ENCODE assay signal across 14 cellular contexts in the genomic region with DNA sequence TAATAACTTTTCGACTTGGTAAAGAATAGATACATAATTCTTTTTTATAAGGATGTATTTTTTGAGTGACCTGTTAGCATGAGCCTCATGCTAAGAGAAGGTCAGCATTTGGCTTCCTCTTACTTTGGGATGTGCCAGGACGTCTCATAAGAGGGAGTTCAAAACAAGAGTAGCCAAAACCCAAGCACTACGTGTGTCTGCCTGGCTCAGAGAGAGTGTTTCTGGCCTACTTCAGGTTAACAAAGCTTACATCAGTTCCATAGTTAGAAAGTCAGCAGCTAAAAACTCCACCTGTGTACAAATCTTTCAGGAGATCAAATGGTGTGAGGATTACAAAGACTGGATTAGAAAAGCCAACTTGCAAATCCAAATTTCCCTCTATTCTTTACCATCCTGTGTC. TPM values are rescaled to one million over a fixed set of nuclear protein-coding genes. Genes with fewer than 3 reads are reported as not detected.
DNase-seq lines count a peak whose midpoint lies in the region; ATAC-seq and TF ChIP-seq lines count a peak whose summit lies in the region.
"Had no signal": no experiment of that assay in that cellular context is flagged by ENCODE, and none has a peak within 500 bp of the region (broad histone marks: within the 10 kb centered on the region; RNA-seq: fewer than 3 reads in every experiment).

No MANE protein-coding gene starts in this region.

- H3K4me1 Mint-ChIP-seq in stimulated activated effector memory CD8-positive, alpha-beta T cell treated with anti-CD3 and anti-CD28 coated beads, Interleukin-12 subunit alpha, Interleukin-12 subunit beta, amount 100 ng/mL, for 72 hours: peaks cover 14% of the 10 kb centered on the region
- H3K4me1 Mint-ChIP-seq in immature natural killer cell: peaks cover 5 to 14% of the 10 kb centered on the region in 2 donors
- H3K4me1 Mint-ChIP-seq: B cell had no signal

- H3K36me3 Mint-ChIP-seq in stimulated activated effector memory CD8-positive, alpha-beta T cell treated with anti-CD3 and anti-CD28 coated beads, Interleukin-12 subunit alpha, Interleukin-12 subunit beta, amount 100 ng/mL, for 72 hours: peaks cover 97% of the 10 kb centered on the region
- peaks cover 18 to 74% (median 45%) of the 10 kb centered on the region in 3 donors for H3K36me3 Mint-ChIP-seq in immature natural killer cell

- TF ChIP-seq CTCF in gastroesophageal sphincter (IDR thresholded peaks at IDR 0.05) (no peak), heart left ventricle (IDR thresholded peaks at IDR 0.05) (no peak)

- H3K27ac ChIP-seq in gastroesophageal sphincter (peak overlapping the region; percentile 63 to 92 (median 72)), rectal smooth muscle tissue (ENCODE audit: low read depth, low read length) (peak overlapping the region; percentile 69), heart left ventricle (peak overlapping the region in 1 of 12 donors; percentile 68)
- H3K27ac ChIP-seq: BLaER1 treated with 17β-estradiol and CSF1 and Interleukin-3, amounts not matched to agents 10 nM and 100 nM; GM23248 had no signal

- peak overlapping the region; percentile 41 for H3K27ac Mint-ChIP-seq in stimulated activated effector memory CD8-positive, alpha-beta T cell treated with anti-CD3 and anti-CD28 coated beads, Interleukin-12 subunit alpha, Interleukin-12 subunit beta, amount 100 ng/mL, for 72 hours
- no peak overlapping the region for H3K27ac Mint-ChIP-seq in immature natural killer cell
- H3K27ac Mint-ChIP-seq: B cell; CD8-positive, alpha-beta T cell had no signal

- ATAC-seq in gastroesophageal sphincter: no peak
- ATAC-seq in stimulated activated effector memory CD8-positive, alpha-beta T cell treated with anti-CD3 and anti-CD28 coated beads, Interleukin-12 subunit alpha, Interleukin-12 subunit beta, amount 100 ng/mL, for 72 hours: no peak
- ATAC-seq in GM21526 (IDR thresholded peaks at IDR 0.05; ENCODE audit: low FRiP score, unreplicated experiment): no peak
- ATAC-seq in heart left ventricle: no peak
- ATAC-seq: CD8-positive, alpha-beta T cell had no signal

- TF ChIP-seq POLR2A in gastroesophageal sphincter (IDR thresholded peaks at IDR 0.05) (no peak), heart left ventricle (IDR thresholded peaks at IDR 0.05) (no peak)

- no peak for TF ChIP-seq EP300 in gastroesophageal sphincter (IDR thresholded peaks at IDR 0.05)

- H3K9me3 ChIP-seq in gastroesophageal sphincter (no peaks in the 10 kb centered on the region), heart left ventricle (no peaks in the 10 kb centered on the region)
- H3K9me3 ChIP-seq: BLaER1 treated with 17β-estradiol and CSF1 and Interleukin-3, amounts not matched to agents 10 nM and 100 nM; HAP-1 had no signal

- H3K4me1 ChIP-seq in gastroesophageal sphincter (peaks cover 7 to 48% (median 16%) of the 10 kb centered on the region in 3 donors), rectal smooth muscle tissue (ENCODE audit: control insufficient read depth, insufficient read depth, low read length) (peaks cover 23% of the 10 kb centered on the region), heart left ventricle (peaks cover 0 to 13% (median 7%) of the 10 kb centered on the region in 12 donors)
- H3K4me1 ChIP-seq: BLaER1 treated with 17β-estradiol and CSF1 and Interleukin-3, amounts not matched to agents 10 nM and 100 nM; HAP-1 had no signal

- H3K9ac ChIP-seq in rectal smooth muscle tissue (ENCODE audit: low read length): no peak overlapping the region
- H3K9ac ChIP-seq: BLaER1 treated with 17β-estradiol and CSF1 and Interleukin-3, amounts not matched to agents 10 nM and 100 nM; GM23248 had no signal

- H3K4me3 Mint-ChIP-seq in stimulated activated effector memory CD8-positive, alpha-beta T cell treated with anti-CD3 and anti-CD28 coated beads, Interleukin-12 subunit alpha, Interleukin-12 subunit beta, amount 100 ng/mL, for 72 hours: no peak overlapping the region
- H3K4me3 Mint-ChIP-seq in immature natural killer cell: no peak overlapping the region
- H3K4me3 Mint-ChIP-seq: B cell; CD8-positive, alpha-beta T cell had no signal

- H3K9me3 Mint-ChIP-seq in stimulated activated effector memory CD8-positive, alpha-beta T cell treated with anti-CD3 and anti-CD28 coated beads, Interleukin-12 subunit alpha, Interleukin-12 subunit beta, amount 100 ng/mL, for 72 hours: no peaks in the 10 kb centered on the region
- H3K9me3 Mint-ChIP-seq in immature natural killer cell: no peaks in the 10 kb centered on the region
- H3K9me3 Mint-ChIP-seq: CD8-positive, alpha-beta T cell had no signal

- H3K4me3 ChIP-seq in gastroesophageal sphincter (no peak overlapping the region), rectal smooth muscle tissue (ENCODE audit: low read length) (no peak overlapping the region), heart left ventricle (no peak overlapping the region)
- H3K4me3 ChIP-seq: BLaER1 treated with 17β-estradiol and CSF1 and Interleukin-3, amounts not matched to agents 10 nM and 100 nM; GM23248; HAP-1 had no signal

- H3K36me3 ChIP-seq in gastroesophageal sphincter: peaks cover 33 to 90% of the 10 kb centered on the region in 2 donors
- peaks cover 46% of the 10 kb centered on the region for H3K36me3 ChIP-seq in rectal smooth muscle tissue (ENCODE audit: control insufficient read depth, insufficient read depth, low read length)
- peaks cover 4 to 100% (median 95%) of the 10 kb centered on the region in 9 donors for H3K36me3 ChIP-seq in heart left ventricle
- H3K36me3 ChIP-seq: HAP-1 had no signal

- intact Hi-C loops in heart left ventricle (cut with DNase I): no loop called here

- no peak for DNase-seq in stimulated activated effector memory CD8-positive, alpha-beta T cell treated with anti-CD3 and anti-CD28 coated beads, Interleukin-12 subunit alpha, Interleukin-12 subunit beta, amount 100 ng/mL, for 72 hours (ENCODE audit: low spot score in 2 of 2)
- DNase-seq in immature natural killer cell (no peak), heart left ventricle (no peak)
- DNase-seq: Calu3; CD8-positive, alpha-beta T cell; DMS79 treated with DMSO at 0.1 percent for 48 hours; GF-D8; GM23248 had no signal

- H3K27me3 ChIP-seq in gastroesophageal sphincter (no peaks in the 10 kb centered on the region), rectal smooth muscle tissue (ENCODE audit: control insufficient read depth, insufficient read depth, low read length) (no peaks in the 10 kb centered on the region), heart left ventricle (no peaks in the 10 kb centered on the region)
- H3K27me3 ChIP-seq: BLaER1 treated with 17β-estradiol and CSF1 and Interleukin-3, amounts not matched to agents 10 nM and 100 nM had no signal

- no peaks in the 10 kb centered on the region for H3K27me3 Mint-ChIP-seq in immature natural killer cell (ENCODE audit: low read depth in 3 of 3)
- H3K27me3 Mint-ChIP-seq: B cell had no signal

- WGBS in gastroesophageal sphincter (ENCODE audit: low coverage in 1 of 2), 2 donors: 31 to 35% methylated on average over 2 to 3 of the region's 3 CpGs
- 69 to 78% (median 74%) methylated on average over 3 of the region's 3 CpGs for WGBS in heart left ventricle, 4 donors

RNA-seq across cellular contexts. Expression of a gene that starts 13.9 kb away (rescaled TPM):
- 100 to 1,000 TPM; 110 to 131 (median 119) TPM for total RNA-seq in gastroesophageal sphincter
- 10 to 100 TPM in 2 of 3 donors, 1 to 10 TPM in 1; 9.5 to 29.5 (median 18.0) TPM for polyA plus RNA-seq in immature natural killer cell
- total RNA-seq in heart left ventricle: 100 to 1,000 TPM in 1 of 9 donors, 10 to 100 TPM in 8; 35.3 to 121 (median 58.3) TPM
- polyA plus RNA-seq in heart left ventricle: 10 to 100 TPM; 10.8 to 37.0 TPM
